ENCODE assay signal across 17 cellular contexts in the genomic region with DNA sequence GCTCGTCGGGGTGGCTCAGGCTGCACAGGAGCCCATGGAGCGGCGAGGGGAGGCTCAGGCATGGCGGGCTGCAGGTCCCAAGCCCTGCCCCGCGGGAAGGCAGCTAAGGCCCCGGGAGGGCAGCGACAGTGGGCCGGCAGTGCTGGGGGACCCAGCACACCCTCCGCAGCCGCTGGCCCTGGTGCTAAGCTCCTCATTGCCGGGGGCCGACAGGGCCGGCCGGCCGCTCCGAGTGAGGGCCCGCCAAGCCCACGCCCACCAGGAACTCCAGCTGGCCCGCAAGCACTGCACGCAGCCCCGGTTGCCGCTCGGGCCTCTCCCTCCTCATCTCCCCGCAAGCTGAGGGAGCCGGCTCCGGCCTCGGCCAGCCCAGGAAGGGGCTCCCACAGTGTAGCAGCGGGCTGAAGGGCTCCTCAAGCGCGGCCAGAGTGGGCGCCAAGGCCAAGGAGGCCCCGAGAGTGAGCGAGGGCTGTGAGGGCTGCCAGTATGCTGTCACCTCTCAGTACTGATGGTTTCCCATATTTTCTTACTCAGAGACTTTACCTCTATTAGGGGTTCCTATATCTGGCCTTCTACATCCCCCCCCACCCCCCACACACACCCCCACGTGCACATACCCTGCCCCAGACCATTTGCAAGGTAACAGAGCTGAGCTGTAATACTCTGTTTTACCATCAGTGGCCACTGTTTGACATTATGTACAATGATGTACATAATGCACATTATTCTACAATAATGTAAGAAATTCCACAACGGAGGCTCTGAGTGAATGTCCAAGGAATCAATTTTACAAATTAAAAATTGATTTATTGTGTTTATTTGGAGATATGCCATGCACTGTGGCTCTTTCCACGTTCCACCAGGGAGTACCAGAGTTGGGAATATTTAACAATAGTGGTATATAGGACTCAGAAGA. TPM values are rescaled to one million over a fixed set of nuclear protein-coding genes. Genes with fewer than 3 reads are reported as not detected.
A peak's percentile ranks its signal among the peaks of the same experiment; 100 is the strongest.
DNase-seq lines count a peak whose midpoint lies in the region; ATAC-seq and TF ChIP-seq lines count a peak whose summit lies in the region.
"Had no signal": no experiment of that assay in that cellular context is flagged by ENCODE, and none has a peak within 500 bp of the region (broad histone marks: within the 10 kb centered on the region; RNA-seq: fewer than 3 reads in every experiment).

No MANE protein-coding gene starts in this region.

- no peak overlapping the region for H3K4me3 Mint-ChIP-seq in neural progenitor cell
- H3K4me3 Mint-ChIP-seq: activated CD4-positive, alpha-beta memory T cell treated with anti-CD3 and anti-CD28 coated beads for 36 hours; activated naive CD4-positive, alpha-beta T cell treated with anti-CD3 and anti-CD28 coated beads for 36 hours; central memory CD8-positive, alpha-beta T cell; immature natural killer cell had no signal

- CTCF ChIA-PET in HCT116 (lab: Charles Lee) = interaction anchor here (0.7 to 1.4 kb wide), 4 partner anchors 9 to 218 kb away, joined by 3 to 4 read pairs (median 4); no protein-coding TSS in a partner anchor

- peaks cover 7% of the 10 kb centered on the region for H3K27me3 Mint-ChIP-seq in neural progenitor cell (ENCODE audit: insufficient read depth, low read depth)

- intact Hi-C loops in HCT116 (cut with micrococcal nuclease) (no loop called here), esophagus squamous epithelium (cut with DNase I) (no loop called here), sigmoid colon (cut with DNase I) (no loop called here)

- H3K9me3 ChIP-seq in HCT116 (ENCODE audit: control insufficient read depth in 1 of 2, insufficient read depth in 1 of 2, low read depth in 1 of 2, low read length in 2 of 2) (no peaks in the 10 kb centered on the region), neural progenitor cell (ENCODE audit: low read depth) (no peaks in the 10 kb centered on the region), esophagus squamous epithelium (no peaks in the 10 kb centered on the region), sigmoid colon (no peaks in the 10 kb centered on the region)
- H3K9me3 ChIP-seq: tibial artery had no signal

- H3K4me1 ChIP-seq in HCT116 (ENCODE audit: control insufficient read depth in 1 of 2, insufficient read depth in 2 of 2, low read length in 2 of 2) = peaks cover 2 to 15% of the 10 kb centered on the region in 2 experiments; a peak in 2 of 4 replicates
- H3K4me1 ChIP-seq in neural progenitor cell = no peaks in the 10 kb centered on the region
- H3K4me1 ChIP-seq in esophagus squamous epithelium = peaks cover 8 to 18% (median 9%) of the 10 kb centered on the region in 3 donors
- H3K4me1 ChIP-seq in sigmoid colon = peaks cover 0 to 22% (median 16%) of the 10 kb centered on the region in 4 donors

- no peak overlapping the region for H3K4me3 ChIP-seq in HCT116 (replicated peaks in 1 of 2; ENCODE audit: low read depth in 1 of 2, low read length in 2 of 2)
- no peak overlapping the region for H3K4me3 ChIP-seq in brain microvascular endothelial cell (ENCODE audit: low read depth, low read length)
- no peak overlapping the region for H3K4me3 ChIP-seq in neural progenitor cell
- H3K4me3 ChIP-seq in esophagus squamous epithelium = no peak overlapping the region
- no peak overlapping the region for H3K4me3 ChIP-seq in sigmoid colon
- H3K4me3 ChIP-seq: tibial artery had no signal

- H3K27ac ChIP-seq in HCT116 (ENCODE audit: low read depth, low read length) (no peak overlapping the region), brain microvascular endothelial cell (no peak overlapping the region), neural progenitor cell (no peak overlapping the region), esophagus squamous epithelium (no peak overlapping the region), sigmoid colon (no peak overlapping the region)
- H3K27ac ChIP-seq: tibial artery had no signal

- H3K9me3 Mint-ChIP-seq in neural progenitor cell = peaks cover 6% of the 10 kb centered on the region
- H3K9me3 Mint-ChIP-seq: activated CD4-positive, alpha-beta memory T cell treated with anti-CD3 and anti-CD28 coated beads for 36 hours; activated naive CD4-positive, alpha-beta T cell treated with anti-CD3 and anti-CD28 coated beads for 36 hours; central memory CD8-positive, alpha-beta T cell; immature natural killer cell had no signal

- H3K36me3 ChIP-seq in HCT116 (ENCODE audit: control insufficient read depth in 1 of 2, insufficient read depth in 2 of 2, low read length in 2 of 2) = no peaks in the 10 kb centered on the region
- no peaks in the 10 kb centered on the region for H3K36me3 ChIP-seq in brain microvascular endothelial cell (replicated peaks)
- no peaks in the 10 kb centered on the region for H3K36me3 ChIP-seq in neural progenitor cell
- no peaks in the 10 kb centered on the region for H3K36me3 ChIP-seq in esophagus squamous epithelium
- no peaks in the 10 kb centered on the region for H3K36me3 ChIP-seq in sigmoid colon
- H3K36me3 ChIP-seq: tibial artery had no signal

- H3K4me2 ChIP-seq in HCT116 (ENCODE audit: low read length) = no peak overlapping the region
- H3K4me2 ChIP-seq in neural progenitor cell = no peak overlapping the region

- no TSS peak for BruUV-seq in HCT116 (replicated peaks; lab: Mats Ljungman, UMichigan)

- TF ChIP-seq POLR2A in HCT116 (IDR thresholded peaks at IDR 0.05; ENCODE audit: borderline replicate concordance, extremely low read depth, insufficient read depth, insufficient read length) (no peak), esophagus squamous epithelium (IDR thresholded peaks at IDR 0.05) (no peak), sigmoid colon (IDR thresholded peaks at IDR 0.05) (no peak)

- no peak for TF ChIP-seq EP300 in sigmoid colon (IDR thresholded peaks at IDR 0.05)

- in situ Hi-C loops in brain microvascular endothelial cell (cut with HindIII; ENCODE audit: low pct_ligation_motif_present, low sequenced_read_pairs) = no loop called here

- H3K27me3 ChIP-seq in HCT116 (ENCODE audit: insufficient read depth, low read length) (peaks cover 29% of the 10 kb centered on the region), brain microvascular endothelial cell (replicated peaks) (peaks cover 10% of the 10 kb centered on the region), neural progenitor cell (peaks cover 27% of the 10 kb centered on the region), esophagus squamous epithelium (peaks cover 13 to 56% (median 14%) of the 10 kb centered on the region in 4 donors), sigmoid colon (peaks cover 10 to 37% (median 22%) of the 10 kb centered on the region in 3 donors)

- no peak overlapping the region for H3K9ac ChIP-seq in HCT116 (ENCODE audit: low read length)
- no peak overlapping the region for H3K9ac ChIP-seq in neural progenitor cell

- ATAC-seq in HCT116 = peak; percentile 51; the same call in 1 of the 2 replicates
- ATAC-seq in HG03457 (IDR thresholded peaks at IDR 0.05; ENCODE audit: unreplicated experiment) = no peak

- 36 to 47% methylated on average over 4 to 6 of the region's 38 CpGs for WGBS in esophagus squamous epithelium, 2 donors
- 87 to 90% methylated on average over 38 of the region's 38 CpGs for WGBS in sigmoid colon, 2 donors

- DNase-seq in ELR (ENCODE audit: low read depth) = peak; percentile 22
- no peak for DNase-seq in HCT116 (ENCODE audit: low read depth, low spot score)
- DNase-seq in brain microvascular endothelial cell = no peak
- DNase-seq in neural progenitor cell (ENCODE audit: low spot score) = no peak
- no peak for DNase-seq in esophagus squamous epithelium (lab: John Stamatoyannopoulos, UW)
- DNase-seq in T-helper 9 cell = no peak
- no peak for DNase-seq in sigmoid colon
- DNase-seq: activated CD4-positive, alpha-beta memory T cell treated with anti-CD3 and anti-CD28 coated beads for 36 hours; activated naive CD4-positive, alpha-beta T cell treated with anti-CD3 and anti-CD28 coated beads for 36 hours; DMS79 treated with DMSO at 0.1 percent for 48 hours; immature natural killer cell; NCI-H1436; T-helper 1 cell; tibial artery had no signal

- no peaks in the 10 kb centered on the region for H3K9me2 ChIP-seq in HCT116 (ENCODE audit: insufficient read depth)

- POLR2A ChIA-PET in HCT116 (lab: Charles Lee) = no interaction called here

- RAD21 ChIA-PET in HCT116 (lab: Charles Lee; ENCODE audit: low non-redundant PET in 1 of 2, low total read pairs in 2 of 2, uncharacterized antibody in 2 of 2, unreplicated experiment in 2 of 2) = no interaction called here

- TF ChIP-seq RAD21 in HCT116 (IDR thresholded peaks at IDR 0.05; ENCODE audit: low read depth) = no peak

- peaks cover 6% of the 10 kb centered on the region for H3F3A ChIP-seq in neural progenitor cell (ENCODE audit: low read depth)

- H4K20me1 ChIP-seq in HCT116 (ENCODE audit: insufficient read depth) (no peaks in the 10 kb centered on the region), neural progenitor cell (ENCODE audit: low read depth) (peaks cover 7% of the 10 kb centered on the region)

- H3K4me1 Mint-ChIP-seq in neural progenitor cell = peaks cover 9% of the 10 kb centered on the region

- no peak overlapping the region for H2AFZ ChIP-seq in HCT116 (ENCODE audit: low read depth, low read length, poor library complexity, severe bottlenecking)
- no peak overlapping the region for H2AFZ ChIP-seq in neural progenitor cell (replicated peaks)

- H3K27ac Mint-ChIP-seq in neural progenitor cell = no peak overlapping the region
- H3K27ac Mint-ChIP-seq: activated CD4-positive, alpha-beta memory T cell treated with anti-CD3 and anti-CD28 coated beads for 36 hours; activated naive CD4-positive, alpha-beta T cell treated with anti-CD3 and anti-CD28 coated beads for 36 hours; immature natural killer cell had no signal

- H3K79me2 ChIP-seq in HCT116 (ENCODE audit: insufficient read depth, low read length) (no peaks in the 10 kb centered on the region), neural progenitor cell (ENCODE audit: low read depth) (peaks cover 12% of the 10 kb centered on the region)

- no peaks in the 10 kb centered on the region for H3K36me3 Mint-ChIP-seq in neural progenitor cell
- H3K36me3 Mint-ChIP-seq: activated CD4-positive, alpha-beta memory T cell treated with anti-CD3 and anti-CD28 coated beads for 36 hours; immature natural killer cell had no signal

- TF ChIP-seq CTCF in HCT116 (IDR thresholded peaks at IDR 0.05 in 2 of 3, conservative IDR thresholded peaks at IDR 0.05 in 1 of 3; ENCODE audit: borderline replicate concordance in 1 of 3, insufficient read depth in 1 of 3, low read depth in 2 of 3, low read length in 2 of 3) (peak in 2 of 3 experiments; percentile 16 to 30; a peak in 3 of 6 replicates), brain microvascular endothelial cell (IDR thresholded peaks at IDR 0.05; ENCODE audit: low read depth, low read length, missing control alignments) (peak; percentile 34), neural progenitor cell (IDR thresholded peaks at IDR 0.05) (peak; percentile 34), esophagus squamous epithelium (IDR thresholded peaks at IDR 0.05) (peak in 1 of 6 experiments; percentile 9), sigmoid colon (IDR thresholded peaks at IDR 0.05) (no peak)

RNA-seq across cellular contexts. Expression of a gene that starts 3.7 kb away (rescaled TPM):
- 0.10 TPM for total RNA-seq in HCT116 (2021; ENCODE audit: unreplicated experiment)
- 0.02 TPM in 1 of 2 replicates, not detected in the other for polyA plus RNA-seq in HCT116 (2012)
- total RNA-seq in neural progenitor cell (ENCODE audit: low replicate concordance) = 43.2 and 43.8 TPM in 2 replicates
- total RNA-seq in esophagus squamous epithelium = under 1 TPM in 1 of 4 donors, not detected in 3; 0.56 TPM
- total RNA-seq in sigmoid colon = 1 to 10 TPM; 3.5 to 6.4 (median 5.1) TPM
- 1 to 10 TPM in 2 of 3 donors, under 1 TPM in 1; 0.60 to 4.5 (median 1.2) TPM for polyA plus RNA-seq in sigmoid colon
- total RNA-seq: activated CD4-positive, alpha-beta memory T cell treated with anti-CD3 and anti-CD28 coated beads for 36 hours; activated naive CD4-positive, alpha-beta T cell treated with anti-CD3 and anti-CD28 coated beads for 36 hours; myocyte had no signal
- polyA plus RNA-seq: immature natural killer cell had no signal

Comparison
In these comparisons a context has a peak if more than half of its experiments do, and no peak if none do; other contexts are left out.
1. CTCF ChIP-seq: peak in HCT116 (2 of 3), brain microvascular endothelial cell (single experiment) and neural progenitor cell (single experiment); none in sigmoid colon (0 of 4).